12 cellular contexts compared by ENCODE assay signal in the genomic region with DNA sequence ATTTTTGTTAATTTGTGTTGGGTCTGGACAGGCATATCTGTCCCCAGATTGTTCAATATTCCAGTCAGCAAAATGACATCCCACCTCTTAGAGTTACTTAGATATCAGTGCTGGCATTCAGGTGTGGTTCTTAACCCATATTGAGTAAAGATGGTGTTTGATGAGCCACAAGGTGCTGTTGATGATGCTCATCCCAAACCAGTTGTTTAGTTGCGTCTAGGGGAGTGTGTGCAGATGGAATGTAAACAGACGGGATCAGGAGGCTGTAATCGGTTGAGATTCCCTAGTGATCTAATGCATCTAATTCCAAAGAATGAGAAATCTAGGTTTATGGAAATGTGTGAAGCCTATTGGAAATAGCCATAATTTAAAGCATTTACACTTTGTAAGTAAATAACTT. TPM values are rescaled to one million over a fixed set of nuclear protein-coding genes. Genes with fewer than 3 reads are reported as not detected.
DNase-seq lines count a peak whose midpoint lies in the region; ATAC-seq and TF ChIP-seq lines count a peak whose summit lies in the region.
"Had no signal": no experiment of that assay in that cellular context is flagged by ENCODE, and none has a peak within 500 bp of the region (broad histone marks: within the 10 kb centered on the region; RNA-seq: fewer than 3 reads in every experiment).

No MANE protein-coding gene starts in this region.

- H3K36me3 ChIP-seq in breast epithelium = no peaks in the 10 kb centered on the region
- H3K36me3 ChIP-seq in liver (ENCODE audit: control insufficient read depth in 4 of 4, insufficient read depth in 3 of 4, low read depth in 1 of 4, low read length in 3 of 4) = no peaks in the 10 kb centered on the region
- H3K36me3 ChIP-seq in BE2C = no peaks in the 10 kb centered on the region
- H3K36me3 ChIP-seq in mucosa of descending colon (ENCODE audit: low read depth) = no peaks in the 10 kb centered on the region

- intact Hi-C loops in breast epithelium (cut with DNase I; ENCODE audit: low total_unique reads) = no loop called here
- intact Hi-C loops in mucosa of descending colon (cut with DNase I, micrococcal nuclease) = no loop called here

- 20% methylated on average over 3 of the region's 3 CpGs for WGBS in liver

- peak overlapping the region; percentile 29 to 71 for H3K9ac ChIP-seq in liver (ENCODE audit: low read depth in 1 of 2, low read length in 2 of 2)

- no peaks in the 10 kb centered on the region for H3K27me3 ChIP-seq in breast epithelium
- no peaks in the 10 kb centered on the region for H3K27me3 ChIP-seq in liver (ENCODE audit: control insufficient read depth in 4 of 4, insufficient read depth in 4 of 4, low read length in 3 of 4)
- H3K27me3 ChIP-seq in BE2C = no peaks in the 10 kb centered on the region

- TF ChIP-seq POLR2A in breast epithelium (IDR thresholded peaks at IDR 0.05) = no peak

- H3K9me3 ChIP-seq in breast epithelium (no peaks in the 10 kb centered on the region), liver (ENCODE audit: control insufficient read depth in 4 of 4, low read length in 3 of 4) (no peaks in the 10 kb centered on the region), BE2C (no peaks in the 10 kb centered on the region), mucosa of descending colon (no peaks in the 10 kb centered on the region)

- H3K4me1 Mint-ChIP-seq in stimulated activated naive CD8-positive, alpha-beta T cell treated with anti-CD3 and anti-CD28 coated beads, Interleukin-15, amount 100 ng/mL, for 72 hours = peaks cover 15% of the 10 kb centered on the region

- ATAC-seq in GM18870 (IDR thresholded peaks at IDR 0.05; ENCODE audit: unreplicated experiment) = no peak
- ATAC-seq in stimulated activated naive CD8-positive, alpha-beta T cell treated with anti-CD3 and anti-CD28 coated beads, Interleukin-15, amount 100 ng/mL, for 72 hours = no peak
- ATAC-seq in mucosa of descending colon = no peak

- TF ChIP-seq CTCF in breast epithelium (IDR thresholded peaks at IDR 0.05) (no peak), liver (IDR thresholded peaks at IDR 0.05; ENCODE audit: low read depth, low read length, missing input control) (no peak), BE2C (IDR thresholded peaks at IDR 0.05; ENCODE audit: low read depth, low read length) (no peak), mucosa of descending colon (IDR thresholded peaks at IDR 0.05) (no peak)

- no peak for TF ChIP-seq RAD21 in liver (IDR thresholded peaks at IDR 0.05)

- no peak overlapping the region for H3K27ac ChIP-seq in breast epithelium
- peak overlapping the region; percentile 97 for H3K27ac ChIP-seq in liver (ENCODE audit: low read depth in 1 of 2, low read length in 2 of 2)

- no peak overlapping the region for H3K4me3 Mint-ChIP-seq in stimulated activated naive CD8-positive, alpha-beta T cell treated with anti-CD3 and anti-CD28 coated beads, Interleukin-15, amount 100 ng/mL, for 72 hours

- H3K4me3 ChIP-seq in breast epithelium (peak overlapping the region in 2 of 3 donors; percentile 73 to 75), liver (ENCODE audit: low read depth in 1 of 3, low read length in 3 of 3) (peak overlapping the region; percentile 62 to 80 (median 79)), BE2C (ENCODE audit: low read depth, low read length) (no peak overlapping the region), mucosa of descending colon (no peak overlapping the region)

- peaks cover 7% of the 10 kb centered on the region for H3K27me3 Mint-ChIP-seq in stimulated activated naive CD8-positive, alpha-beta T cell treated with anti-CD3 and anti-CD28 coated beads, Interleukin-15, amount 100 ng/mL, for 72 hours
- H3K27me3 Mint-ChIP-seq: progenitor cell of endocrine pancreas had no signal

- no peaks in the 10 kb centered on the region for H3K4me1 ChIP-seq in breast epithelium
- H3K4me1 ChIP-seq in liver (ENCODE audit: control insufficient read depth in 4 of 4, insufficient read depth in 4 of 4, low read length in 3 of 4) = peaks cover 5 to 41% (median 15%) of the 10 kb centered on the region in 4 donors
- no peaks in the 10 kb centered on the region for H3K4me1 ChIP-seq in BE2C
- H3K4me1 ChIP-seq in mucosa of descending colon (ENCODE audit: low read depth) = peaks cover 4% of the 10 kb centered on the region

- DNase-seq in COR-L47 (lab: John Stamatoyannopoulos, UW) (peak; percentile 9), NCI-H146 (lab: John Stamatoyannopoulos, UW) (peak; percentile 19), breast epithelium (ENCODE audit: low spot score in 2 of 2) (no peak), BE2C (no peak), mucosa of descending colon (no peak)
- DNase-seq in stimulated activated naive CD8-positive, alpha-beta T cell treated with anti-CD3 and anti-CD28 coated beads, Interleukin-15, amount 100 ng/mL, for 72 hours = no peak
- DNase-seq: AML-193, HCEC 1CT had no signal

- H3K9me3 Mint-ChIP-seq in stimulated activated naive CD8-positive, alpha-beta T cell treated with anti-CD3 and anti-CD28 coated beads, Interleukin-15, amount 100 ng/mL, for 72 hours = no peaks in the 10 kb centered on the region
- H3K9me3 Mint-ChIP-seq: activated T-helper 2 cell treated with anti-CD3 and anti-CD28 coated beads, Interferon-gamma antibody, Interleukin-2, Interleukin-4, amounts not matched to agents 10 μg/mL and 5 μg/mL and 100 μg/mL, durations not matched to agents 14 hours and 24 hours and 36 hours had no signal

- H3K27ac Mint-ChIP-seq in stimulated activated naive CD8-positive, alpha-beta T cell treated with anti-CD3 and anti-CD28 coated beads, Interleukin-15, amount 100 ng/mL, for 72 hours = no peak overlapping the region
- H3K27ac Mint-ChIP-seq: activated T-helper 2 cell treated with anti-CD3 and anti-CD28 coated beads, Interferon-gamma antibody, Interleukin-2, Interleukin-4, amounts not matched to agents 10 μg/mL and 5 μg/mL and 100 μg/mL, durations not matched to agents 14 hours and 24 hours and 36 hours; progenitor cell of endocrine pancreas had no signal

TF ChIP-seq in liver, 16 proteins besides CTCF, POLR2A, EP300 and RAD21:
- peak; percentile 32 for TF ChIP-seq FOXA2 (IDR thresholded peaks at IDR 0.05)
- TF ChIP-seq HNF4G (IDR thresholded peaks at IDR 0.05) = no peak
TF ChIP-seq in liver: peak in this region for 1.

RNA-seq across cellular contexts. Expression of gene HOOK1, which starts 1.1 kb away (rescaled TPM):
- total RNA-seq in breast epithelium = 10 to 100 TPM in 2 of 3 donors, under 1 TPM in 1; 0.16 to 33.7 (median 12.5) TPM
- total RNA-seq in liver = 10 to 100 TPM; 24.7 to 33.4 TPM
- polyA plus RNA-seq in liver = 10 to 100 TPM; 10.3 TPM
- 1.1 TPM for polyA plus RNA-seq in BE2C (2012; ENCODE audit: insufficient read depth, insufficient read length, low read depth)
- total RNA-seq in mucosa of descending colon = 10 to 100 TPM; 26.9 to 58.6 (median 55.9) TPM

Comparison
In these comparisons a context has a peak if more than half of its experiments do, and no peak if none do; other contexts are left out.
1. DNase-seq: peak in COR-L47 (single experiment) and NCI-H146 (single experiment); none in breast epithelium (0 of 2), BE2C (single experiment), stimulated activated naive CD8-positive, alpha-beta T cell treated with anti-CD3 and anti-CD28 coated beads, Interleukin-15, amount 100 ng/mL, for 72 hours (0 of 2) and mucosa of descending colon (0 of 3).
2. H3K27ac ChIP-seq: peak in liver (2 of 2); none in breast epithelium (0 of 2).
3. H3K4me3 ChIP-seq: peak in breast epithelium (2 of 3) and liver (3 of 3); none in BE2C (single experiment) and mucosa of descending colon (single experiment).